ENCODE assay signal across 1 cellular context in the genomic region with DNA sequence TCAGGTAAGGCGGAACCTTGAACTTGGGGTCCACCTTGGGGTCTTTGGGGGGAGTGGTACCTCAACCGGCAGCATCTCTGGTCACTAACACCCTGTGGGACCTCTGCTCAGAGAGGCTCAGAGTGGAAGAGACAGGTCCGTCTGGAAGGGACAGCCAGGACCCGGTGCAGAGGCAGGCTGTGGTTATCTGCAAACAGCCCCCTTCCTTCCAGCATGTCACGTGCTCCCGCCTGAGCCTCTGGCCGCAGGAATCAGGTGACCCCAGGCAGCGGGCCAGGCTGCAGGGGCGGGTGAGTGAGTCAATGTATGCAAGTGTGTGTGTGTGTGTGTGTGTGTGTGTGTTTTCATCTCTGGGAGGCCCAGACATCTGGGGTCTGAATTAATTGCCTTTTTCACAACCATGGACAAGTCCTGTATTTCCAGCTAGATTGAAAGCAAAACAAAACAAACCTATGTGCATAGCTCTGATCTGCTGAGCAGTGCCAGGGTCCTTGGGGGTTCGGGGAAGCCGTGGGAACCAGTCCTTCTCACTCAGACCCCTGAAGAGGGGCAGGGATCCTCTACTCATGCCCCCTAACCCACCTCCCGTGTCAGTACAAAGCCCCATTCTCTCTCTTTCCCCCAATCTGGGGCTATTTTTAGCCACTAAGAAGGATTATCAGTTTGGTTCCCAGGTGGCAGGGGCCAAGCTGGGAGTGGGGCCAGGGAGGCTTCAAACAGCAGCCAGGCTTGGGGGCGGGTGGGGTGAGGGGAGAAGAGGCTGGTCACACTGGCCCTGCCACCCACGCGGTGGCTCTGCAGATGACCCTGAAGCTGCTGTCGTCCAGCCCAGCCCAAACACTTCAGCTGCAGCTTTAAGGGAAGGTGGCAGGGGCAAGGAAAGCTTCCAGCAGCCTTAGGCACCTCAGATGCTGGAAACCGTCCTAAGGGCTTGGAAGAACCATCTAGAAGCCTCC.
TF ChIP-seq lines count a peak whose summit lies in the region.

No MANE protein-coding gene starts in this region.

TF ChIP-seq in HepG2, 621 proteins besides CTCF, POLR2A, EP300 and RAD21 (continued from another document and continues in another):
- TF ChIP-seq, protein P1, sequence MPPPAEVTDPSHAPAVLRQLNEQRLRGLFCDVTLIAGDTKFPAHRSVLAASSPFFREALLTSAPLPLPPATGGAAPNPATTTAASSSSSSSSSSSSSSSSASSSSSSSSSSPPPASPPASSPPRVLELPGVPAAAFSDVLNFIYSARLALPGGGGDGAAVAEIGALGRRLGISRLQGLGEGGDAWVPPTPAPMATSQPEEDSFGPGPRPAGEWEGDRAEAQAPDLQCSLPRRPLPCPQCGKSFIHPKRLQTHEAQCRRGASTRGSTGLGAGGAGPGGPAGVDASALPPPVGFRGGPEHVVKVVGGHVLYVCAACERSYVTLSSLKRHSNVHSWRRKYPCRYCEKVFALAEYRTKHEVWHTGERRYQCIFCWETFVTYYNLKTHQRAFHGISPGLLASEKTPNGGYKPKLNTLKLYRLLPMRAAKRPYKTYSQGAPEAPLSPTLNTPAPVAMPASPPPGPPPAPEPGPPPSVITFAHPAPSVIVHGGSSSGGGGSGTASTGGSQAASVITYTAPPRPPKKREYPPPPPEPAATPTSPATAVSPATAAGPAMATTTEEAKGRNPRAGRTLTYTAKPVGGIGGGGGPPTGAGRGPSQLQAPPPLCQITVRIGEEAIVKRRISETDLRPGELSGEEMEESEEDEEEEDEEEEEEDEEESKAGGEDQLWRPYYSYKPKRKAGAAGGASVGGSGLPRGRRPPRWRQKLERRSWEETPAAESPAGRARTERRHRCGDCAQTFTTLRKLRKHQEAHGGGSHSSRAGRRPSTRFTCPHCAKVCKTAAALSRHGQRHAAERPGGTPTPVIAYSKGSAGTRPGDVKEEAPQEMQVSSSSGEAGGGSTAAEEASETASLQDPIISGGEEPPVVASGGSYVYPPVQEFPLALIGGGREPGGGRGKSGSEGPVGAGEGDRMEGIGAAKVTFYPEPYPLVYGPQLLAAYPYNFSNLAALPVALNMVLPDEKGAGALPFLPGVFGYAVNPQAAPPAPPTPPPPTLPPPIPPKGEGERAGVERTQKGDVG (CRISPR knock-in tag; IDR thresholded peaks at IDR 0.05; ENCODE audit: borderline replicate concordance), result peak; percentile 68; the same call in 1 of the 2 replicates
- TF ChIP-seq DNMT3B (CRISPR knock-in tag; conservative IDR thresholded peaks at IDR 0.05) (peak; percentile 75; the same call in 1 of the 2 replicates), NR2F2 (IDR thresholded peaks at IDR 0.05; ENCODE audit: borderline replicate concordance, low read depth) (peak; percentile 17; the same call in 1 of the 2 replicates), TCF7L2 (IDR thresholded peaks at IDR 0.05; ENCODE audit: low read depth, low read length) (no peak), BRD4 (CRISPR knock-in tag; IDR thresholded peaks at IDR 0.05) (no peak), FIP1L1 (IDR thresholded peaks at IDR 0.05; ENCODE audit: borderline replicate concordance, insufficient read depth, low read depth, low read length) (0 out of 2 replicates have a peak, but pooled peaks have one; percentile 86), ZNF7 (CRISPR knock-in tag; IDR thresholded peaks at IDR 0.05) (no peak), IRX3 (CRISPR knock-in tag; IDR thresholded peaks at IDR 0.05; ENCODE audit: borderline replicate concordance, low read depth) (no peak), ZFP62 (CRISPR knock-in tag; IDR thresholded peaks at IDR 0.05) (no peak), MAZ (IDR thresholded peaks at IDR 0.05; ENCODE audit: borderline replicate concordance, low read depth, low read length) (peak; percentile 64), MAZ (CRISPR knock-in tag; IDR thresholded peaks at IDR 0.05; ENCODE audit: low read depth) (peak; percentile 78), NRL (CRISPR knock-in tag; IDR thresholded peaks at IDR 0.05; ENCODE audit: borderline replicate concordance) (0 out of 2 replicates have a peak, but pooled peaks have one; percentile 30), ZNF251 (CRISPR knock-in tag; IDR thresholded peaks at IDR 0.05) (no peak), ZNF781 (CRISPR knock-in tag; IDR thresholded peaks at IDR 0.05; ENCODE audit: borderline replicate concordance, not compliant biosample characterization) (no peak), RCOR2 (CRISPR knock-in tag; IDR thresholded peaks at IDR 0.05) (no peak), SP5 (CRISPR knock-in tag; IDR thresholded peaks at IDR 0.05; ENCODE audit: borderline replicate concordance, low read depth) (peak; percentile 59; the same call in 1 of the 2 replicates), ZNF260 (CRISPR knock-in tag; IDR thresholded peaks at IDR 0.05; ENCODE audit: borderline replicate concordance, low read depth) (no peak)
- TF ChIP-seq, protein P2, sequence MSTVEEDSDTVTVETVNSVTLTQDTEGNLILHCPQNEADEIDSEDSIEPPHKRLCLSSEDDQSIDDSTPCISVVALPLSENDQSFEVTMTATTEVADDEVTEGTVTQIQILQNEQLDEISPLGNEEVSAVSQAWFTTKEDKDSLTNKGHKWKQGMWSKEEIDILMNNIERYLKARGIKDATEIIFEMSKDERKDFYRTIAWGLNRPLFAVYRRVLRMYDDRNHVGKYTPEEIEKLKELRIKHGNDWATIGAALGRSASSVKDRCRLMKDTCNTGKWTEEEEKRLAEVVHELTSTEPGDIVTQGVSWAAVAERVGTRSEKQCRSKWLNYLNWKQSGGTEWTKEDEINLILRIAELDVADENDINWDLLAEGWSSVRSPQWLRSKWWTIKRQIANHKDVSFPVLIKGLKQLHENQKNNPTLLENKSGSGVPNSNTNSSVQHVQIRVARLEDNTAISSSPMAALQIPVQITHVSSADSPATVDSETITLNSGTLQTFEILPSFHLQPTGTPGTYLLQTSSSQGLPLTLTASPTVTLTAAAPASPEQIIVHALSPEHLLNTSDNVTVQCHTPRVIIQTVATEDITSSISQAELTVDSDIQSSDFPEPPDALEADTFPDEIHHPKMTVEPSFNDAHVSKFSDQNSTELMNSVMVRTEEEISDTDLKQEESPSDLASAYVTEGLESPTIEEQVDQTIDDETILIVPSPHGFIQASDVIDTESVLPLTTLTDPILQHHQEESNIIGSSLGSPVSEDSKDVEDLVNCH (CRISPR knock-in tag; IDR thresholded peaks at IDR 0.05), result no peak
- TF ChIP-seq, protein P3, sequence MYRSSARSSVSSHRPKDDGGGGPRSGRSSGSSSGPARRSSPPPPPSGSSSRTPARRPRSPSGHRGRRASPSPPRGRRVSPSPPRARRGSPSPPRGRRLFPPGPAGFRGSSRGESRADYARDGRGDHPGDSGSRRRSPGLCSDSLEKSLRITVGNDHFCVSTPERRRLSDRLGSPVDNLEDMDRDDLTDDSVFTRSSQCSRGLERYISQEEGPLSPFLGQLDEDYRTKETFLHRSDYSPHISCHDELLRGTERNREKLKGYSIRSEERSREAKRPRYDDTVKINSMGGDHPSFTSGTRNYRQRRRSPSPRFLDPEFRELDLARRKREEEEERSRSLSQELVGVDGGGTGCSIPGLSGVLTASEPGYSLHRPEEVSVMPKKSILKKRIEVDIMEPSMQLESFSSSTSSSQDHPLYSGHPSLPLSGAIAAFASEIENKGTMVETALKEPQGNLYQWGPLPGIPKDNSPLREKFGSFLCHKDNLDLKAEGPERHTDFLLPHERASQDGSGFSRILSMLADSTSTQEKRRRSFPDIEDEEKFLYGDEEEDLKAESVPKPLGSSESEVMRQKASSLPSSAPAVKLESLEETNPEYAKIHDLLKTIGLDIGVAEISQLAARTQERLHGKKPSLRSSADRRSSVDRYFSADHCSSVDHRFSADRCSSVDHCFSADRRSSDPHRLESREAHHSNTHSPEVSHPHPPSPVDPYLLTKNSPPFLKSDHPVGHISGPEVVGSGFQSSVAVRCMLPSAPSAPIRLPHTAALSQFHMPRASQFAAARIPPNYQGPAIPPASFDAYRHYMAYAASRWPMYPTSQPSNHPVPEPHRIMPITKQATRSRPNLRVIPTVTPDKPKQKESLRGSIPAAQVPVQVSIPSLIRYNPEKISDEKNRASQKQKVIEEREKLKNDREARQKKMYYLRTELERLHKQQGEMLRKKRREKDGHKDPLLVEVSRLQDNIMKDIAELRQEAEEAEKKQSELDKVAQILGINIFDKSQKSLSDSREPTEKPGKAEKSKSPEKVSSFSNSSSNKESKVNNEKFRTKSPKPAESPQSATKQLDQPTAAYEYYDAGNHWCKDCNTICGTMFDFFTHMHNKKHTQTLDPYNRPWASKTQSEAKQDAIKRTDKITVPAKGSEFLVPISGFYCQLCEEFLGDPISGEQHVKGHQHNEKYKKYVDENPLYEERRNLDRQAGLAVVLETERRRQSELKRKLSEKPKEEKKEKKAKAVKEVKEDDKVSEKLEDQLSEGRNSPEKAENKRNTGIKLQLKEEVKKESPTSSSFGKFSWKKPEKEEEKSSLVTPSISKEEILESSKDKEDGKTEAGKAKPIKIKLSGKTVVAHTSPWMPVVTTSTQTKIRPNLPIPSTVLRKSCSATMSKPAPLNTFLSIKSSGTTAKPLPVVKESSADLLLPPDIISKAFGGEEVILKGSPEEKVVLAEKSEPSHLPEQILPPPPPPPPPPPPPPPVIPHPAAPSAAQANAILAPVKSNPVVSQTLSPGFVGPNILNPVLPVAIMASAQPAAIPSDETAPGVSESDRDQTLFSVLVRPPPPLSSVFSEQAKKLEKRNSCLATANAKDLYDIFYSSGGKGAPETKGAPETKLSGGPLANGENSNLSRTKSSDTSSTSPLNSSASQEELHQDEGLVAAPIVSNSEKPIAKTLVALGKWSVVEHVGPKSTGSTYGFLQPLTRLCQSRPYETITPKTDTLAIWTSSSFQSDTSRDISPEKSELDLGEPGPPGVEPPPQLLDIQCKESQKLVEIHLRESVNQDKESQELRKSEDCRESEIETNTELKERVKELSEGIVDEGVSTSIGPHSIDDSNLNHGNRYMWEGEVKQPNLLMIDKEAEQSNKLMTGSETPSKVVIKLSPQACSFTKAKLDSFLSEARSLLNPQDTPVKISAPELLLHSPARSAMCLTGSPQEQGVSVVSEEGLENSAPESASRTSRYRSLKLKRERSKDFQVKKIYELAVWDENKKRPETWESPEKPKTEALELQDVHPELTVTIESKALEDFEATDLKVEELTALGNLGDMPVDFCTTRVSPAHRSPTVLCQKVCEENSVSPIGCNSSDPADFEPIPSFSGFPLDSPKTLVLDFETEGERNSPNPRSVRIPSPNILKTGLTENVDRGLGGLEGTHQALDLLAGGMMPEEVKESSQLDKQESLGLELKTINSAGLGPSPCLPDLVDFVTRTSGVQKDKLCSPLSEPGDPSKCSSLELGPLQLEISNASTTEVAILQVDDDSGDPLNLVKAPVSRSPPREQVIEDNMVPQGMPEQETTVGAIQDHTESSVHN (CRISPR knock-in tag; IDR thresholded peaks at IDR 0.05), result no peak
- TF ChIP-seq, protein P4, sequence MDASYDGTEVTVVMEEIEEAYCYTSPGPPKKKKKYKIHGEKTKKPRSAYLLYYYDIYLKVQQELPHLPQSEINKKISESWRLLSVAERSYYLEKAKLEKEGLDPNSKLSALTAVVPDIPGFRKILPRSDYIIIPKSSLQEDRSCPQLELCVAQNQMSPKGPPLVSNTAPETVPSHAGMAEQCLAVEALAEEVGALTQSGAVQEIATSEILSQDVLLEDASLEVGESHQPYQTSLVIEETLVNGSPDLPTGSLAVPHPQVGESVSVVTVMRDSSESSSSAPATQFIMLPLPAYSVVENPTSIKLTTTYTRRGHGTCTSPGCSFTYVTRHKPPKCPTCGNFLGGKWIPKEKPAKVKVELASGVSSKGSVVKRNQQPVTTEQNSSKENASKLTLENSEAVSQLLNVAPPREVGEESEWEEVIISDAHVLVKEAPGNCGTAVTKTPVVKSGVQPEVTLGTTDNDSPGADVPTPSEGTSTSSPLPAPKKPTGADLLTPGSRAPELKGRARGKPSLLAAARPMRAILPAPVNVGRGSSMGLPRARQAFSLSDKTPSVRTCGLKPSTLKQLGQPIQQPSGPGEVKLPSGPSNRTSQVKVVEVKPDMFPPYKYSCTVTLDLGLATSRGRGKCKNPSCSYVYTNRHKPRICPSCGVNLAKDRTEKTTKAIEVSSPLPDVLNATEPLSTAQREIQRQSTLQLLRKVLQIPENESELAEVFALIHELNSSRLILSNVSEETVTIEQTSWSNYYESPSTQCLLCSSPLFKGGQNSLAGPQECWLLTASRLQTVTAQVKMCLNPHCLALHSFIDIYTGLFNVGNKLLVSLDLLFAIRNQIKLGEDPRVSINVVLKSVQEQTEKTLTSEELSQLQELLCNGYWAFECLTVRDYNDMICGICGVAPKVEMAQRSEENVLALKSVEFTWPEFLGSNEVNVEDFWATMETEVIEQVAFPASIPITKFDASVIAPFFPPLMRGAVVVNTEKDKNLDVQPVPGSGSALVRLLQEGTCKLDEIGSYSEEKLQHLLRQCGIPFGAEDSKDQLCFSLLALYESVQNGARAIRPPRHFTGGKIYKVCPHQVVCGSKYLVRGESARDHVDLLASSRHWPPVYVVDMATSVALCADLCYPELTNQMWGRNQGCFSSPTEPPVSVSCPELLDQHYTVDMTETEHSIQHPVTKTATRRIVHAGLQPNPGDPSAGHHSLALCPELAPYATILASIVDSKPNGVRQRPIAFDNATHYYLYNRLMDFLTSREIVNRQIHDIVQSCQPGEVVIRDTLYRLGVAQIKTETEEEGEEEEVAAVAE (CRISPR knock-in tag; IDR thresholded peaks at IDR 0.05; ENCODE audit: borderline replicate concordance), result peak; percentile 66; the same call in 1 of the 2 replicates
- TF ChIP-seq, protein P5, sequence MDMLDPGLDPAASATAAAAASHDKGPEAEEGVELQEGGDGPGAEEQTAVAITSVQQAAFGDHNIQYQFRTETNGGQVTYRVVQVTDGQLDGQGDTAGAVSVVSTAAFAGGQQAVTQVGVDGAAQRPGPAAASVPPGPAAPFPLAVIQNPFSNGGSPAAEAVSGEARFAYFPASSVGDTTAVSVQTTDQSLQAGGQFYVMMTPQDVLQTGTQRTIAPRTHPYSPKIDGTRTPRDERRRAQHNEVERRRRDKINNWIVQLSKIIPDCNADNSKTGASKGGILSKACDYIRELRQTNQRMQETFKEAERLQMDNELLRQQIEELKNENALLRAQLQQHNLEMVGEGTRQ (IDR thresholded peaks at IDR 0.05; ENCODE audit: low read depth, low read length), result peak; percentile 95
- TF ChIP-seq, protein P5 (CRISPR knock-in tag; IDR thresholded peaks at IDR 0.05; ENCODE audit: borderline replicate concordance), result peak; percentile 96; the same call in 1 of the 2 replicates
- TF ChIP-seq, protein P6, sequence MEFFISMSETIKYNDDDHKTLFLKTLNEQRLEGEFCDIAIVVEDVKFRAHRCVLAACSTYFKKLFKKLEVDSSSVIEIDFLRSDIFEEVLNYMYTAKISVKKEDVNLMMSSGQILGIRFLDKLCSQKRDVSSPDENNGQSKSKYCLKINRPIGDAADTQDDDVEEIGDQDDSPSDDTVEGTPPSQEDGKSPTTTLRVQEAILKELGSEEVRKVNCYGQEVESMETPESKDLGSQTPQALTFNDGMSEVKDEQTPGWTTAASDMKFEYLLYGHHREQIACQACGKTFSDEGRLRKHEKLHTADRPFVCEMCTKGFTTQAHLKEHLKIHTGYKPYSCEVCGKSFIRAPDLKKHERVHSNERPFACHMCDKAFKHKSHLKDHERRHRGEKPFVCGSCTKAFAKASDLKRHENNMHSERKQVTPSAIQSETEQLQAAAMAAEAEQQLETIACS (CRISPR knock-in tag; IDR thresholded peaks at IDR 0.05), result no peak
